1 cellular context compared by ENCODE assay signal in the genomic region with DNA sequence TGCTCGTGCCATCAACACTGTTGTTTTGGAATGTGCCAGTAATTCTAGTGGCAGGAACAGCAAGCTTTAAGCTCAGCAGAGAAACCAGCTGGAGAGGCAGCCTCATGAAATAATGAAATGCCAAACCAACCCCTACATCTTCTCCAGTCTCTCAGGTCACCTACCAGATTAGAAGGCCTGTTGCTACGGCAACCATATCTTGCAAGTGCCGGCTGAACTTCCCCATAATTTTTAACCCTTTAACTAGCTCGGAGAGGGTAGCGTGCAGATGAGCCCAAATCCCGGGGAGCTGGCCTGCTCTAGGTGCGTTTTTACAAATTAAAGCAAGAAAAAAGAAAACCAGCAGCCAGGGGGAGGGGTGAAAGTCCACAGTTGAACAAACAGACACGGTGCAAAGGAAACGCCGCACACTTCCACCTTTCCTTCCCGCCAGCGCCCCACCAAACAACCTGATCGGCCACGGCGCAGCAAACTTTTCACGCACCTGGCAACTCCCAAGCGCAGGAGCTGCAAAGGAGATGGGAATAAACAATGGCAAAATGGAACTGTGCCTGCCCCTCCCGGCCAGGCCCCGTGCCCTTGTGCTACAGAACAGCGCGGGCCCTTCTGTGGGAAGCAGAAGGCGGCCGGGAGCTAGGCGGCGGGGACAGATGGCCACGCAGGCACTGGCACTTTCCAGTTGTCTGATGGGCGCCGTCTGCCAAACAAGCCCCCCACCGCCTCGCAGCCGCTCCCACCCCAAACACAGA.
A peak's percentile ranks its signal among the peaks of the same experiment; 100 is the strongest.
TF ChIP-seq lines count a peak whose summit lies in the region.

No MANE protein-coding gene starts in this region.

TF ChIP-seq in HepG2, 621 proteins besides CTCF, POLR2A, EP300 and RAD21 (continued from another document and continues in another):
- TF ChIP-seq, protein P1, sequence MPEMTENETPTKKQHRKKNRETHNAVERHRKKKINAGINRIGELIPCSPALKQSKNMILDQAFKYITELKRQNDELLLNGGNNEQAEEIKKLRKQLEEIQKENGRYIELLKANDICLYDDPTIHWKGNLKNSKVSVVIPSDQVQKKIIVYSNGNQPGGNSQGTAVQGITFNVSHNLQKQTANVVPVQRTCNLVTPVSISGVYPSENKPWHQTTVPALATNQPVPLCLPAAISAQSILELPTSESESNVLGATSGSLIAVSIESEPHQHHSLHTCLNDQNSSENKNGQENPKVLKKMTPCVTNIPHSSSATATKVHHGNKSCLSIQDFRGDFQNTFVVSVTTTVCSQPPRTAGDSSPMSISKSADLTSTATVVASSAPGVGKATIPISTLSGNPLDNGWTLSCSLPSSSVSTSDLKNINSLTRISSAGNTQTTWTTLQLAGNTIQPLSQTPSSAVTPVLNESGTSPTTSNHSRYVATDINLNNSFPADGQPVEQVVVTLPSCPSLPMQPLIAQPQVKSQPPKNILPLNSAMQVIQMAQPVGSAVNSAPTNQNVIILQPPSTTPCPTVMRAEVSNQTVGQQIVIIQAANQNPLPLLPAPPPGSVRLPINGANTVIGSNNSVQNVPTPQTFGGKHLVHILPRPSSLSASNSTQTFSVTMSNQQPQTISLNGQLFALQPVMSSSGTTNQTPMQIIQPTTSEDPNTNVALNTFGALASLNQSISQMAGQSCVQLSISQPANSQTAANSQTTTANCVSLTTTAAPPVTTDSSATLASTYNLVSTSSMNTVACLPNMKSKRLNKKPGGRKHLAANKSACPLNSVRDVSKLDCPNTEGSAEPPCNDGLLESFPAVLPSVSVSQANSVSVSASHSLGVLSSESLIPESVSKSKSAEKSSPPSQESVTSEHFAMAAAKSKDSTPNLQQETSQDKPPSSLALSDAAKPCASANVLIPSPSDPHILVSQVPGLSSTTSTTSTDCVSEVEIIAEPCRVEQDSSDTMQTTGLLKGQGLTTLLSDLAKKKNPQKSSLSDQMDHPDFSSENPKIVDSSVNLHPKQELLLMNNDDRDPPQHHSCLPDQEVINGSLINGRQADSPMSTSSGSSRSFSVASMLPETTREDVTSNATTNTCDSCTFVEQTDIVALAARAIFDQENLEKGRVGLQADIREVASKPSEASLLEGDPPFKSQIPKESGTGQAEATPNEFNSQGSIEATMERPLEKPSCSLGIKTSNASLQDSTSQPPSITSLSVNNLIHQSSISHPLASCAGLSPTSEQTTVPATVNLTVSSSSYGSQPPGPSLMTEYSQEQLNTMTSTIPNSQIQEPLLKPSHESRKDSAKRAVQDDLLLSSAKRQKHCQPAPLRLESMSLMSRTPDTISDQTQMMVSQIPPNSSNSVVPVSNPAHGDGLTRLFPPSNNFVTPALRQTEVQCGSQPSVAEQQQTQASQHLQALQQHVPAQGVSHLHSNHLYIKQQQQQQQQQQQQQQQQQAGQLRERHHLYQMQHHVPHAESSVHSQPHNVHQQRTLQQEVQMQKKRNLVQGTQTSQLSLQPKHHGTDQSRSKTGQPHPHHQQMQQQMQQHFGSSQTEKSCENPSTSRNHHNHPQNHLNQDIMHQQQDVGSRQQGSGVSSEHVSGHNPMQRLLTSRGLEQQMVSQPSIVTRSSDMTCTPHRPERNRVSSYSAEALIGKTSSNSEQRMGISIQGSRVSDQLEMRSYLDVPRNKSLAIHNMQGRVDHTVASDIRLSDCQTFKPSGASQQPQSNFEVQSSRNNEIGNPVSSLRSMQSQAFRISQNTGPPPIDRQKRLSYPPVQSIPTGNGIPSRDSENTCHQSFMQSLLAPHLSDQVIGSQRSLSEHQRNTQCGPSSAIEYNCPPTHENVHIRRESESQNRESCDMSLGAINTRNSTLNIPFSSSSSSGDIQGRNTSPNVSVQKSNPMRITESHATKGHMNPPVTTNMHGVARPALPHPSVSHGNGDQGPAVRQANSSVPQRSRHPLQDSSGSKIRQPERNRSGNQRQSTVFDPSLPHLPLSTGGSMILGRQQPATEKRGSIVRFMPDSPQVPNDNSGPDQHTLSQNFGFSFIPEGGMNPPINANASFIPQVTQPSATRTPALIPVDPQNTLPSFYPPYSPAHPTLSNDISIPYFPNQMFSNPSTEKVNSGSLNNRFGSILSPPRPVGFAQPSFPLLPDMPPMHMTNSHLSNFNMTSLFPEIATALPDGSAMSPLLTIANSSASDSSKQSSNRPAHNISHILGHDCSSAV (CRISPR knock-in tag; IDR thresholded peaks at IDR 0.05; ENCODE audit: borderline replicate concordance), result no peak
- TF ChIP-seq ZNF501 (CRISPR knock-in tag; IDR thresholded peaks at IDR 0.05) (peak; percentile 16; the same call in 1 of the 2 replicates), ZSCAN30 (CRISPR knock-in tag; IDR thresholded peaks at IDR 0.05) (no peak), PHF8 (CRISPR knock-in tag; IDR thresholded peaks at IDR 0.05) (peak; percentile 32; the same call in 1 of the 2 replicates), ZBTB7B (CRISPR knock-in tag; IDR thresholded peaks at IDR 0.05) (peak; percentile 38; the same call in 1 of the 2 replicates), HOXA5 (CRISPR knock-in tag; IDR thresholded peaks at IDR 0.05) (no peak), ZNF335 (CRISPR knock-in tag; IDR thresholded peaks at IDR 0.05) (no peak), XRCC5 (optimal IDR thresholded peaks at IDR 0.05; ENCODE audit: low read length) (peak; percentile 19), TRIM24 (CRISPR knock-in tag; IDR thresholded peaks at IDR 0.05) (no peak), SRF (IDR thresholded peaks at IDR 0.05; ENCODE audit: low read depth, low read length) (no peak), POLR2G (IDR thresholded peaks at IDR 0.05; ENCODE audit: low read depth, low read length) (peak; percentile 54; the same call in 1 of the 2 replicates), EZH2 (conservative IDR thresholded peaks at IDR 0.05; ENCODE audit: low read depth, low read length) (no peak), TAF15 (IDR thresholded peaks at IDR 0.05; ENCODE audit: low read depth, low read length, poor library complexity, severe bottlenecking) (no peak), ZMAT3 (CRISPR knock-in tag; conservative IDR thresholded peaks at IDR 0.05) (peak; percentile 46; the same call in 1 of the 2 replicates), GLI4 (CRISPR knock-in tag; IDR thresholded peaks at IDR 0.05; ENCODE audit: borderline replicate concordance) (no peak), ZNF766 (CRISPR knock-in tag; IDR thresholded peaks at IDR 0.05; ENCODE audit: borderline replicate concordance) (no peak), ZNF652 (CRISPR knock-in tag; IDR thresholded peaks at IDR 0.05; ENCODE audit: borderline replicate concordance, low read depth) (peak; percentile 91), ZNF768 (CRISPR knock-in tag; IDR thresholded peaks at IDR 0.05) (0 out of 2 replicates have a peak, but pooled peaks have one; percentile 12), SOX13 (IDR thresholded peaks at IDR 0.05) (no peak), SOX13 (CRISPR knock-in tag; conservative IDR thresholded peaks at IDR 0.05 in 1 of 2, IDR thresholded peaks at IDR 0.05 in 1 of 2) (peak in 1 of 2 experiments; percentile 16; a peak in 1 of 4 replicates), ZNF562 (CRISPR knock-in tag; IDR thresholded peaks at IDR 0.05; ENCODE audit: borderline replicate concordance) (no peak), HDAC2 (CRISPR knock-in tag; IDR thresholded peaks at IDR 0.05) (peak; percentile 51; the same call in 1 of the 2 replicates), ZFX (CRISPR knock-in tag; IDR thresholded peaks at IDR 0.05; ENCODE audit: low read depth) (peak; percentile 64)
- TF ChIP-seq, protein P2, sequence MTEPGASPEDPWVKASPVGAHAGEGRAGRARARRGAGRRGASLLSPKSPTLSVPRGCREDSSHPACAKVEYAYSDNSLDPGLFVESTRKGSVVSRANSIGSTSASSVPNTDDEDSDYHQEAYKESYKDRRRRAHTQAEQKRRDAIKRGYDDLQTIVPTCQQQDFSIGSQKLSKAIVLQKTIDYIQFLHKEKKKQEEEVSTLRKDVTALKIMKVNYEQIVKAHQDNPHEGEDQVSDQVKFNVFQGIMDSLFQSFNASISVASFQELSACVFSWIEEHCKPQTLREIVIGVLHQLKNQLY (CRISPR knock-in tag; IDR thresholded peaks at IDR 0.05), result no peak
- TF ChIP-seq, protein P3, sequence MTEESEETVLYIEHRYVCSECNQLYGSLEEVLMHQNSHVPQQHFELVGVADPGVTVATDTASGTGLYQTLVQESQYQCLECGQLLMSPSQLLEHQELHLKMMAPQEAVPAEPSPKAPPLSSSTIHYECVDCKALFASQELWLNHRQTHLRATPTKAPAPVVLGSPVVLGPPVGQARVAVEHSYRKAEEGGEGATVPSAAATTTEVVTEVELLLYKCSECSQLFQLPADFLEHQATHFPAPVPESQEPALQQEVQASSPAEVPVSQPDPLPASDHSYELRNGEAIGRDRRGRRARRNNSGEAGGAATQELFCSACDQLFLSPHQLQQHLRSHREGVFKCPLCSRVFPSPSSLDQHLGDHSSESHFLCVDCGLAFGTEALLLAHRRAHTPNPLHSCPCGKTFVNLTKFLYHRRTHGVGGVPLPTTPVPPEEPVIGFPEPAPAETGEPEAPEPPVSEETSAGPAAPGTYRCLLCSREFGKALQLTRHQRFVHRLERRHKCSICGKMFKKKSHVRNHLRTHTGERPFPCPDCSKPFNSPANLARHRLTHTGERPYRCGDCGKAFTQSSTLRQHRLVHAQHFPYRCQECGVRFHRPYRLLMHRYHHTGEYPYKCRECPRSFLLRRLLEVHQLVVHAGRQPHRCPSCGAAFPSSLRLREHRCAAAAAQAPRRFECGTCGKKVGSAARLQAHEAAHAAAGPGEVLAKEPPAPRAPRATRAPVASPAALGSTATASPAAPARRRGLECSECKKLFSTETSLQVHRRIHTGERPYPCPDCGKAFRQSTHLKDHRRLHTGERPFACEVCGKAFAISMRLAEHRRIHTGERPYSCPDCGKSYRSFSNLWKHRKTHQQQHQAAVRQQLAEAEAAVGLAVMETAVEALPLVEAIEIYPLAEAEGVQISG (CRISPR knock-in tag; IDR thresholded peaks at IDR 0.05), result no peak
- TF ChIP-seq, protein P4, sequence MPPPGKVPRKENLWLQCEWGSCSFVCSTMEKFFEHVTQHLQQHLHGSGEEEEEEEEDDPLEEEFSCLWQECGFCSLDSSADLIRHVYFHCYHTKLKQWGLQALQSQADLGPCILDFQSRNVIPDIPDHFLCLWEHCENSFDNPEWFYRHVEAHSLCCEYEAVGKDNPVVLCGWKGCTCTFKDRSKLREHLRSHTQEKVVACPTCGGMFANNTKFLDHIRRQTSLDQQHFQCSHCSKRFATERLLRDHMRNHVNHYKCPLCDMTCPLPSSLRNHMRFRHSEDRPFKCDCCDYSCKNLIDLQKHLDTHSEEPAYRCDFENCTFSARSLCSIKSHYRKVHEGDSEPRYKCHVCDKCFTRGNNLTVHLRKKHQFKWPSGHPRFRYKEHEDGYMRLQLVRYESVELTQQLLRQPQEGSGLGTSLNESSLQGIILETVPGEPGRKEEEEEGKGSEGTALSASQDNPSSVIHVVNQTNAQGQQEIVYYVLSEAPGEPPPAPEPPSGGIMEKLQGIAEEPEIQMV (CRISPR knock-in tag; IDR thresholded peaks at IDR 0.05; ENCODE audit: low read depth), result no peak
- TF ChIP-seq, protein P5, sequence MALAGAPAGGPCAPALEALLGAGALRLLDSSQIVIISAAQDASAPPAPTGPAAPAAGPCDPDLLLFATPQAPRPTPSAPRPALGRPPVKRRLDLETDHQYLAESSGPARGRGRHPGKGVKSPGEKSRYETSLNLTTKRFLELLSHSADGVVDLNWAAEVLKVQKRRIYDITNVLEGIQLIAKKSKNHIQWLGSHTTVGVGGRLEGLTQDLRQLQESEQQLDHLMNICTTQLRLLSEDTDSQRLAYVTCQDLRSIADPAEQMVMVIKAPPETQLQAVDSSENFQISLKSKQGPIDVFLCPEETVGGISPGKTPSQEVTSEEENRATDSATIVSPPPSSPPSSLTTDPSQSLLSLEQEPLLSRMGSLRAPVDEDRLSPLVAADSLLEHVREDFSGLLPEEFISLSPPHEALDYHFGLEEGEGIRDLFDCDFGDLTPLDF (CRISPR knock-in tag; IDR thresholded peaks at IDR 0.05), result peak; percentile 59; the same call in 1 of the 2 replicates
- TF ChIP-seq, protein P6, sequence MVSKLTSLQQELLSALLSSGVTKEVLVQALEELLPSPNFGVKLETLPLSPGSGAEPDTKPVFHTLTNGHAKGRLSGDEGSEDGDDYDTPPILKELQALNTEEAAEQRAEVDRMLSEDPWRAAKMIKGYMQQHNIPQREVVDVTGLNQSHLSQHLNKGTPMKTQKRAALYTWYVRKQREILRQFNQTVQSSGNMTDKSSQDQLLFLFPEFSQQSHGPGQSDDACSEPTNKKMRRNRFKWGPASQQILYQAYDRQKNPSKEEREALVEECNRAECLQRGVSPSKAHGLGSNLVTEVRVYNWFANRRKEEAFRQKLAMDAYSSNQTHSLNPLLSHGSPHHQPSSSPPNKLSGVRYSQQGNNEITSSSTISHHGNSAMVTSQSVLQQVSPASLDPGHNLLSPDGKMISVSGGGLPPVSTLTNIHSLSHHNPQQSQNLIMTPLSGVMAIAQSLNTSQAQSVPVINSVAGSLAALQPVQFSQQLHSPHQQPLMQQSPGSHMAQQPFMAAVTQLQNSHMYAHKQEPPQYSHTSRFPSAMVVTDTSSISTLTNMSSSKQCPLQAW (CRISPR knock-in tag; IDR thresholded peaks at IDR 0.05), result peak; percentile 52; the same call in 1 of the 2 replicates
- TF ChIP-seq, protein P7, sequence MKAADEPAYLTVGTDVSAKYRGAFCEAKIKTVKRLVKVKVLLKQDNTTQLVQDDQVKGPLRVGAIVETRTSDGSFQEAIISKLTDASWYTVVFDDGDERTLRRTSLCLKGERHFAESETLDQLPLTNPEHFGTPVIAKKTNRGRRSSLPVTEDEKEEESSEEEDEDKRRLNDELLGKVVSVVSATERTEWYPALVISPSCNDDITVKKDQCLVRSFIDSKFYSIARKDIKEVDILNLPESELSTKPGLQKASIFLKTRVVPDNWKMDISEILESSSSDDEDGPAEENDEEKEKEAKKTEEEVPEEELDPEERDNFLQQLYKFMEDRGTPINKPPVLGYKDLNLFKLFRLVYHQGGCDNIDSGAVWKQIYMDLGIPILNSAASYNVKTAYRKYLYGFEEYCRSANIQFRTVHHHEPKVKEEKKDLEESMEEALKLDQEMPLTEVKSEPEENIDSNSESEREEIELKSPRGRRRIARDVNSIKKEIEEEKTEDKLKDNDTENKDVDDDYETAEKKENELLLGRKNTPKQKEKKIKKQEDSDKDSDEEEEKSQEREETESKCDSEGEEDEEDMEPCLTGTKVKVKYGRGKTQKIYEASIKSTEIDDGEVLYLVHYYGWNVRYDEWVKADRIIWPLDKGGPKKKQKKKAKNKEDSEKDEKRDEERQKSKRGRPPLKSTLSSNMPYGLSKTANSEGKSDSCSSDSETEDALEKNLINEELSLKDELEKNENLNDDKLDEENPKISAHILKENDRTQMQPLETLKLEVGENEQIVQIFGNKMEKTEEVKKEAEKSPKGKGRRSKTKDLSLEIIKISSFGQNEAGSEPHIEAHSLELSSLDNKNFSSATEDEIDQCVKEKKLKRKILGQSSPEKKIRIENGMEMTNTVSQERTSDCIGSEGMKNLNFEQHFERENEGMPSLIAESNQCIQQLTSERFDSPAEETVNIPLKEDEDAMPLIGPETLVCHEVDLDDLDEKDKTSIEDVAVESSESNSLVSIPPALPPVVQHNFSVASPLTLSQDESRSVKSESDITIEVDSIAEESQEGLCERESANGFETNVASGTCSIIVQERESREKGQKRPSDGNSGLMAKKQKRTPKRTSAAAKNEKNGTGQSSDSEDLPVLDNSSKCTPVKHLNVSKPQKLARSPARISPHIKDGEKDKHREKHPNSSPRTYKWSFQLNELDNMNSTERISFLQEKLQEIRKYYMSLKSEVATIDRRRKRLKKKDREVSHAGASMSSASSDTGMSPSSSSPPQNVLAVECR (CRISPR knock-in tag; IDR thresholded peaks at IDR 0.05; ENCODE audit: borderline replicate concordance), result peak; percentile 43; the same call in 1 of the 2 replicates
